ENCODE assay signal across 9 cellular contexts in the genomic region with DNA sequence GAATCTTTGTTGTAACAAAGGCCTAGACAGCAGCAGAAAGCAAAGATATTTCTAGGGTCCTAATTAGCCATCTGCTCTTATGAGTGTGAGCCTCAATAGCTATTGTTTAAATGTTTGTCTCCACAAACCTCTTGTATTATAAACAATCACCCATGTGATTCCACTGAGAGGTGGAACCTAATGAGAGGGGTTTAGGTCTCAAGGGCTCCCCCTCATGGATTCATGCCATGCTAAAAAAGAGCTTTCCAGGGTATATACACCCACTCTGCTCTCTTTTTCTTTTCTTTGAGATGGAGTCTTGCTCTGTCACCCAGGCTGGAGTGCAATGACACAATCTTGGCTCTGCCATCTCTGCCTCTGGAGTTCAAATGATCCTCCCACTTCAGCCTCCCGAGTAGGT. TPM values are rescaled to one million over a fixed set of nuclear protein-coding genes. Genes with fewer than 3 reads are reported as not detected.
DNase-seq lines count a peak whose midpoint lies in the region; ATAC-seq and TF ChIP-seq lines count a peak whose summit lies in the region.
"Had no signal": no experiment of that assay in that cellular context is flagged by ENCODE, and none has a peak within 500 bp of the region (broad histone marks: within the 10 kb centered on the region; RNA-seq: fewer than 3 reads in every experiment).

No MANE protein-coding gene starts in this region.

- no peak overlapping the region for H3K4me3 Mint-ChIP-seq in naive thymus-derived CD8-positive, alpha-beta T cell

- no peak overlapping the region for H3K27ac ChIP-seq in foreskin keratinocyte

- H3K4me1 Mint-ChIP-seq in naive thymus-derived CD8-positive, alpha-beta T cell: no peaks in the 10 kb centered on the region

- POLR2A ChIA-PET in naive thymus-derived CD8-positive, alpha-beta T cell (lab: Charles Lee): no interaction called here

- H3K27me3 Mint-ChIP-seq in naive thymus-derived CD8-positive, alpha-beta T cell: peaks cover 15 to 74% (median 20%) of the 10 kb centered on the region in 5 donors

- no peaks in the 10 kb centered on the region for H3K27me3 ChIP-seq in foreskin keratinocyte

- H3K9me3 Mint-ChIP-seq in naive thymus-derived CD8-positive, alpha-beta T cell: no peaks in the 10 kb centered on the region

- no peaks in the 10 kb centered on the region for H3K4me1 ChIP-seq in foreskin keratinocyte

- no peaks in the 10 kb centered on the region for H3K36me3 Mint-ChIP-seq in naive thymus-derived CD8-positive, alpha-beta T cell

- ATAC-seq in GM18502 (IDR thresholded peaks at IDR 0.05; ENCODE audit: poor library complexity, unreplicated experiment) (peak; percentile 64), GM21723 (IDR thresholded peaks at IDR 0.05; ENCODE audit: unreplicated experiment) (peak; percentile 60), HG03558 (IDR thresholded peaks at IDR 0.05; ENCODE audit: extremely low read depth, unreplicated experiment) (peak; percentile 32), foreskin keratinocyte (peak; percentile 24)
- no peak for ATAC-seq in naive thymus-derived CD8-positive, alpha-beta T cell

- no peak overlapping the region for H3K27ac Mint-ChIP-seq in naive thymus-derived CD8-positive, alpha-beta T cell

- TF ChIP-seq CTCF in foreskin keratinocyte (conservative IDR thresholded peaks at IDR 0.05): peak; percentile 35

- no peak for DNase-seq in foreskin keratinocyte
- DNase-seq in naive thymus-derived CD8-positive, alpha-beta T cell: no peak
- DNase-seq in amygdala (lab: John Stamatoyannopoulos, UW): no peak
- DNase-seq in pons (ENCODE audit: low spot score): no peak
- DNase-seq in SIG-M5 treated with dmso at 0.1 percent for 504 hours (lab: John Stamatoyannopoulos, UW; ENCODE audit: unreplicated experiment): no peak

RNA-seq across cellular contexts. Expression of gene TRIM61, which starts 42.1 kb away (rescaled TPM):
- 2.2 and 2.4 TPM in 2 replicates for total RNA-seq in foreskin keratinocyte
- polyA plus RNA-seq in foreskin keratinocyte: 0.73 and 0.78 TPM in 2 replicates
- total RNA-seq in naive thymus-derived CD8-positive, alpha-beta T cell: 1 to 10 TPM; 2.1 to 2.6 TPM
- polyA plus RNA-seq in naive thymus-derived CD8-positive, alpha-beta T cell: 1 to 10 TPM; 1.4 to 1.7 (median 1.6) TPM
- total RNA-seq: glomerular endothelial cell had no signal

RNA-seq across cellular contexts. Expression of gene APELA, which starts 58.4 kb away (rescaled TPM):
- total RNA-seq in foreskin keratinocyte: not detected in 2 replicates
- not detected in 2 replicates for polyA plus RNA-seq in foreskin keratinocyte
- total RNA-seq in naive thymus-derived CD8-positive, alpha-beta T cell: not detected
- not detected for polyA plus RNA-seq in naive thymus-derived CD8-positive, alpha-beta T cell
- total RNA-seq: glomerular endothelial cell had no signal

Comparison
In these comparisons a context has a peak if more than half of its experiments do, and no peak if none do; other contexts are left out.
1. ATAC-seq: peak in GM18502 (single experiment), GM21723 (single experiment), HG03558 (single experiment) and foreskin keratinocyte (single experiment); none in naive thymus-derived CD8-positive, alpha-beta T cell (0 of 2).